22 cellular contexts compared by ENCODE assay signal in the genomic region with DNA sequence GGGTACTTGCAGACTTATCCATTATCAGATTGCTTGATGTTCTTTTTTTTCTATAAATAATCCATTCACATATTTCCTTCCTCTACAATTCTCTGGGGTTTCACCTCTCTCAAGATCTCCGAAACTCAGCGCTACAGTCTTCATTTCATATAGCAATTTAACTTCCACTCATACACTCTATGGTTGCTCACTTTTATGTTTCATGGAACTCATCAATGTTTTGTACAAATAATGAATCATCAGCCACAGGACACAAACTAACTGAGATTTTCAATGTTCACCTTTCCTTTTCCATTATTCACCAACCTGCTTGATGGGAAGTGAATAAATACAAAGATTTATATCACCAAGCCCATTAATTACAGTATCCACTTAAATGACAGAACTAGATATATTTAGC.
DNase-seq lines count a peak whose midpoint lies in the region; ATAC-seq, FAIRE-seq and TF ChIP-seq lines count a peak whose summit lies in the region.
"Had no signal": no experiment of that assay in that cellular context is flagged by ENCODE, and none has a peak within 500 bp of the region (broad histone marks: within the 10 kb centered on the region; RNA-seq: fewer than 3 reads in every experiment).

No MANE protein-coding gene starts in this region.

- no peak overlapping the region for H4K8ac ChIP-seq in IMR-90 (ENCODE audit: low read depth in 2 of 2, low read length in 2 of 2)

- H2AFZ ChIP-seq in IMR-90 (replicated peaks; ENCODE audit: low read length, poor library complexity) = no peak overlapping the region
- H2AFZ ChIP-seq in astrocyte (ENCODE audit: low read depth, low read length) = no peak overlapping the region

- H3K4ac ChIP-seq in IMR-90 (ENCODE audit: low read depth, low read length) = no peak overlapping the region

- H2AK9ac ChIP-seq in IMR-90 (replicated peaks; ENCODE audit: low read depth, low read length, poor library complexity) = no peak overlapping the region

- no peak overlapping the region for H3K23ac ChIP-seq in IMR-90 (ENCODE audit: low read depth, low read length)

- H3K9me3 ChIP-seq in A549 (no peaks in the 10 kb centered on the region), IMR-90 (ENCODE audit: control insufficient read depth, insufficient read depth, low read length) (no peaks in the 10 kb centered on the region), astrocyte (ENCODE audit: insufficient read depth, low read depth, low read length) (no peaks in the 10 kb centered on the region)
- H3K9me3 ChIP-seq: BE2C, MG63, Peyer's patch had no signal

- H3K4me1 ChIP-seq in A549 (peaks cover 18% of the 10 kb centered on the region), IMR-90 (ENCODE audit: control insufficient read depth, insufficient read depth, low read length) (no peaks in the 10 kb centered on the region; the same call in none of the 2 replicates), astrocyte (ENCODE audit: insufficient read depth, low read length) (peaks cover 5% of the 10 kb centered on the region)
- H3K4me1 ChIP-seq: BE2C, Peyer's patch had no signal

- no peak for TF ChIP-seq POLR2A in A549 (IDR thresholded peaks at IDR 0.05; ENCODE audit: low read length)
- TF ChIP-seq POLR2A in IMR-90 (IDR thresholded peaks at IDR 0.05; ENCODE audit: low read depth, low read length) = no peak

- no peak overlapping the region for H2AK5ac ChIP-seq in IMR-90 (ENCODE audit: low read depth, low read length)

- no peak overlapping the region for H3K14ac ChIP-seq in IMR-90 (replicated peaks; ENCODE audit: low read depth, low read length)

- no peak overlapping the region for H4K91ac ChIP-seq in IMR-90 (ENCODE audit: insufficient read depth, low read depth, low read length)

- H3K4me2 ChIP-seq in A549 (peak overlapping the region; percentile 49), IMR-90 (ENCODE audit: low read depth, low read length) (peak overlapping the region; percentile 28; the same call in 1 of the 2 replicates), astrocyte (ENCODE audit: low read length) (peak overlapping the region; percentile 55)
- H3K4me2 ChIP-seq: KMS-11 had no signal

- intact Hi-C loops in IMR-90 (cut with micrococcal nuclease) = no loop called here

- no TSS peak for BruUV-seq in IMR-90 (replicated peaks; lab: Mats Ljungman, UMichigan)

- H3K9ac ChIP-seq in IMR-90 (ENCODE audit: low read depth, low read length) = no peak overlapping the region
- H3K9ac ChIP-seq in astrocyte (ENCODE audit: low read length) = no peak overlapping the region
- H3K9ac ChIP-seq: KMS-11 had no signal

- H2BK5ac ChIP-seq in IMR-90 (ENCODE audit: low read depth, low read length, poor library complexity, severe bottlenecking) = peak overlapping the region; percentile 92

- TF ChIP-seq RAD21 in A549 (conservative IDR thresholded peaks at IDR 0.05 in 1 of 2, IDR thresholded peaks at IDR 0.05 in 1 of 2) (no peak), IMR-90 (IDR thresholded peaks at IDR 0.05; ENCODE audit: low read length) (no peak)

- in situ Hi-C loops in IMR-90 (cut with MboI; ENCODE audit: low sequenced_read_pairs) = no loop called here

- TF ChIP-seq EP300 in A549 (IDR thresholded peaks at IDR 0.05) = no peak

- TF ChIP-seq CTCF in A549 (IDR thresholded peaks at IDR 0.05) = no peak
- no peak for TF ChIP-seq CTCF in IMR-90 (conservative IDR thresholded peaks at IDR 0.05; ENCODE audit: low read depth, low read length)
- no peak for TF ChIP-seq CTCF in astrocyte (IDR thresholded peaks at IDR 0.05; ENCODE audit: insufficient read depth, low read depth, low read length)
- no peak for TF ChIP-seq CTCF in osteocyte (IDR thresholded peaks at IDR 0.05)

- no peak overlapping the region for H3K27ac Mint-ChIP-seq in astrocyte (ENCODE audit: unreplicated experiment)
- no peak overlapping the region for H3K27ac Mint-ChIP-seq in osteocyte (ENCODE audit: unreplicated experiment)
- H3K27ac Mint-ChIP-seq: CD4-positive, alpha-beta memory T cell had no signal

- H3K18ac ChIP-seq in IMR-90 (ENCODE audit: low read depth, low read length) = peak overlapping the region; percentile 43; the same call in 1 of the 2 replicates

- H3K27ac ChIP-seq in A549 (peak overlapping the region; percentile 16 to 65; a peak in 1 of 6 replicates), IMR-90 (ENCODE audit: insufficient read depth, low read length) (no peak overlapping the region), astrocyte (ENCODE audit: low read depth, low read length) (peak overlapping the region; percentile 43)
- H3K27ac ChIP-seq: KMS-11, Peyer's patch had no signal

- no peak overlapping the region for H2BK120ac ChIP-seq in IMR-90 (ENCODE audit: low read depth, low read length)

- H4K5ac ChIP-seq in IMR-90 (ENCODE audit: low read depth, low read length) = no peak overlapping the region

- no peak overlapping the region for H2BK20ac ChIP-seq in IMR-90 (ENCODE audit: low read depth, low read length)

- no peaks in the 10 kb centered on the region for H4K20me1 ChIP-seq in IMR-90 (ENCODE audit: insufficient read depth, low read length)
- no peaks in the 10 kb centered on the region for H4K20me1 ChIP-seq in astrocyte (ENCODE audit: insufficient read depth, low read length)

- FAIRE-seq in A549 (lab: Jason Lieb, UNC) (peak; percentile 77), astrocyte (lab: Jason Lieb, UNC) (no peak)
- FAIRE-seq: GM12892, GM18507, H1 had no signal

- H3K4me3 ChIP-seq in A549 (no peak overlapping the region), IMR-90 (ENCODE audit: insufficient read depth, low read depth, low read length) (no peak overlapping the region), astrocyte (ENCODE audit: insufficient read depth, low read depth, low read length) (no peak overlapping the region)
- H3K4me3 ChIP-seq: MG63, Peyer's patch had no signal

- H3K9me3 Mint-ChIP-seq in astrocyte (ENCODE audit: unreplicated experiment) (no peaks in the 10 kb centered on the region), osteocyte (ENCODE audit: unreplicated experiment) (no peaks in the 10 kb centered on the region)

- H3K9me1 ChIP-seq in IMR-90 (ENCODE audit: insufficient read depth, low read length) = no peaks in the 10 kb centered on the region; the same call in 1 of the 2 replicates

- POLR2A ChIA-PET in A549 (lab: Yijun Ruan, JAX) (no interaction called here), IMR-90 (lab: Charles Lee; ENCODE audit: unreplicated experiment) (no interaction called here)

- H3K4me3 Mint-ChIP-seq in astrocyte (ENCODE audit: unreplicated experiment) (no peak overlapping the region), osteocyte (ENCODE audit: unreplicated experiment) (no peak overlapping the region)
- H3K4me3 Mint-ChIP-seq: CD4-positive, alpha-beta memory T cell had no signal

- 61% methylated on average over 2 of the region's 2 CpGs for WGBS in A549 (ENCODE audit: missing lambda C conversion rate)
- 100% methylated on average over 1 of the region's 2 CpGs; no CpG with 5 or more reads in 1 of the 2 experiments for WGBS in IMR-90 (ENCODE audit: extremely low coverage in 2 of 2, insufficient read length in 1 of 2), 2 experiments

- H3K36me3 Mint-ChIP-seq in astrocyte (ENCODE audit: low read depth, unreplicated experiment) (no peaks in the 10 kb centered on the region), osteocyte (ENCODE audit: unreplicated experiment) (no peaks in the 10 kb centered on the region)
- H3K36me3 Mint-ChIP-seq: CD4-positive, alpha-beta memory T cell had no signal

- H3K27me3 Mint-ChIP-seq in astrocyte (ENCODE audit: low read depth, unreplicated experiment) (no peaks in the 10 kb centered on the region), osteocyte (ENCODE audit: unreplicated experiment) (peaks cover 2% of the 10 kb centered on the region)
- H3K27me3 Mint-ChIP-seq: CD4-positive, alpha-beta memory T cell had no signal

- H3K79me1 ChIP-seq in IMR-90 (ENCODE audit: low read depth in 1 of 2, low read length in 2 of 2) = no peaks in the 10 kb centered on the region

- no peak overlapping the region for H2BK15ac ChIP-seq in IMR-90 (ENCODE audit: low read depth, low read length)

- H3K27me3 ChIP-seq in IMR-90 (ENCODE audit: control insufficient read depth, insufficient read depth, low read length) (no peaks in the 10 kb centered on the region), astrocyte (ENCODE audit: insufficient read depth, low read length) (no peaks in the 10 kb centered on the region)
- H3K27me3 ChIP-seq: BE2C, MG63, Peyer's patch had no signal

- CTCF ChIA-PET in A549 (lab: Yijun Ruan, JAX) (no interaction called here), IMR-90 (lab: Yijun Ruan, JAX) (no interaction called here)

- H3K4me1 Mint-ChIP-seq in astrocyte (ENCODE audit: low read depth, unreplicated experiment) = peaks cover 2% of the 10 kb centered on the region
- H3K4me1 Mint-ChIP-seq in osteocyte (ENCODE audit: unreplicated experiment) = no peaks in the 10 kb centered on the region
- H3K4me1 Mint-ChIP-seq: CD4-positive, alpha-beta memory T cell had no signal

- no peaks in the 10 kb centered on the region for H3K36me3 ChIP-seq in IMR-90 (ENCODE audit: control insufficient read depth, insufficient read depth, low read length)
- no peaks in the 10 kb centered on the region for H3K36me3 ChIP-seq in astrocyte (ENCODE audit: insufficient read depth, low read length)
- H3K36me3 ChIP-seq: BE2C, MG63, Peyer's patch had no signal

- DNase-seq in A549 (ENCODE audit: low read depth in 1 of 2, low spot score in 1 of 2) (peak in 1 of 2 experiments; percentile 4), IMR-90 (no peak), astrocyte (ENCODE audit: low read depth) (peak; percentile 2), fibroblast of peridontal ligament (ENCODE audit: extremely low read depth) (peak; percentile 8), osteocyte (ENCODE audit: extremely low spot score, unreplicated experiment) (no peak), cerebellum (ENCODE audit: low spot score) (no peak), pons (ENCODE audit: low spot score) (no peak)
- DNase-seq: 8988T; BE2C; CD4-positive, alpha-beta memory T cell; NCI-H1048; NCI-H1930; NCI-H345; NCI-H524 treated with DMSO at 0.1 percent for 48 hours; Peyer's patch; Right ventricle myocardium superior had no signal

- dilution Hi-C loops in IMR-90 (cut with HindIII; ENCODE audit: low sequenced_read_pairs, unreplicated experiment) = no loop called here

- H3K79me2 ChIP-seq in astrocyte (ENCODE audit: insufficient read depth, low read length) = no peaks in the 10 kb centered on the region

- ATAC-seq in A549 (peak; percentile 51 to 57; a peak in 5 of 6 replicates), IMR-90 (ENCODE audit: low read depth) (no peak), GM21526 (IDR thresholded peaks at IDR 0.05; ENCODE audit: low FRiP score, unreplicated experiment) (no peak)

- no peak overlapping the region for H3K56ac ChIP-seq in IMR-90 (ENCODE audit: extremely low read depth, insufficient read depth, low read length)

TF ChIP-seq in A549, 52 proteins besides CTCF, POLR2A, EP300 and RAD21 (continues in another document):
- TF ChIP-seq JUNB (IDR thresholded peaks at IDR 0.05) (peak; percentile 18; the same call in 1 of the 2 replicates), ESRRA (IDR thresholded peaks at IDR 0.05; ENCODE audit: borderline replicate concordance, low read length) (no peak)

TF ChIP-seq in IMR-90, 13 proteins besides CTCF, POLR2A, EP300 and RAD21 (continues in another document):
- TF ChIP-seq RFX5 (IDR thresholded peaks at IDR 0.05; ENCODE audit: low read depth, low read length) (no peak), FOS (IDR thresholded peaks at IDR 0.05; ENCODE audit: low read depth, low read length) (no peak), BHLHE40 (IDR thresholded peaks at IDR 0.05; ENCODE audit: low read depth, low read length) (no peak), CHD1 (IDR thresholded peaks at IDR 0.05; ENCODE audit: low read depth, low read length) (no peak)

Comparison
In these comparisons a context has a peak if more than half of its experiments do, and no peak if none do; other contexts are left out.
1. ATAC-seq: peak in A549 (2 of 2); none in IMR-90 (single experiment) and GM21526 (single experiment).
2. DNase-seq: peak in astrocyte (single experiment) and fibroblast of peridontal ligament (single experiment); none in IMR-90 (single experiment), osteocyte (single experiment), cerebellum (single experiment) and pons (single experiment).
3. Peak in every context shown above with its lines, with median percentiles within 50 percentile points of each other: H3K4me2 ChIP-seq.